In genomic region chr3:160003520-160004128, GRCh38 we compare ENCODE assay signal across 8 cellular contexts. TPM values are rescaled to one million over a fixed set of nuclear protein-coding genes. Genes with fewer than 3 reads are reported as not detected.
DNase-seq lines count a peak whose midpoint lies in the region; ATAC-seq and TF ChIP-seq lines count a peak whose summit lies in the region.

No MANE protein-coding gene starts in this region.

- H3K27me3 ChIP-seq in ACC112 (ENCODE audit: insufficient read depth, low read length): no peaks in the 10 kb centered on the region
- no peaks in the 10 kb centered on the region for H3K27me3 ChIP-seq in H9 (ENCODE audit: insufficient read depth, low read length)
- H3K27me3 ChIP-seq in Karpas-422 (ENCODE audit: low read length): no peaks in the 10 kb centered on the region
- no peaks in the 10 kb centered on the region for H3K27me3 ChIP-seq in lower lobe of right lung (ENCODE audit: low read depth)

- ATAC-seq in lower lobe of right lung: peak; percentile 85 to 87

- H3K14ac ChIP-seq in H9 (ENCODE audit: insufficient read depth, low read length): no peak overlapping the region

- H2BK120ac ChIP-seq in H9 (ENCODE audit: low read depth, low read length, poor library complexity, severe bottlenecking): no peak overlapping the region

- no peaks in the 10 kb centered on the region for H3K9me3 ChIP-seq in H9 (ENCODE audit: control insufficient read depth, low read depth, low read length)
- no peaks in the 10 kb centered on the region for H3K9me3 ChIP-seq in Karpas-422 (ENCODE audit: low read length)
- no peaks in the 10 kb centered on the region for H3K9me3 ChIP-seq in lower lobe of right lung

- no peaks in the 10 kb centered on the region for H3K27me3 Mint-ChIP-seq in H9 (ENCODE audit: low read depth)
- H3K27me3 Mint-ChIP-seq in type B pancreatic cell: no peaks in the 10 kb centered on the region

- H4K8ac ChIP-seq in H9 (replicated peaks; ENCODE audit: insufficient read length, low read depth, low read length): no peak overlapping the region

- H3K9me2 ChIP-seq in Karpas-422 (replicated peaks; ENCODE audit: insufficient read depth, low read length): no peaks in the 10 kb centered on the region

- DNase-seq in GM12865 (ENCODE audit: low read depth): peak; percentile 83
- DNase-seq in H9: peak; percentile 82
- DNase-seq in Karpas-422: peak; percentile 83
- DNase-seq in SK-MEL-5 (ENCODE audit: low read depth, low spot score): peak; percentile 80
- DNase-seq in cerebellar cortex (ENCODE audit: low spot score): peak; percentile 62
- DNase-seq in lower lobe of right lung: peak; percentile 70
- DNase-seq in type B pancreatic cell (ENCODE audit: extremely low spot score, unreplicated experiment): no peak

- TF ChIP-seq CTCF in GM12865 (IDR thresholded peaks at IDR 0.05; ENCODE audit: insufficient read depth, low read depth, low read length, missing control alignments) (peak; percentile 72), H9 (conservative IDR thresholded peaks at IDR 0.05) (peak; percentile 79), lower lobe of right lung (IDR thresholded peaks at IDR 0.05) (peak; percentile 63), type B pancreatic cell (conservative IDR thresholded peaks at IDR 0.05) (peak; percentile 64)

- no peak overlapping the region for H3T11ph ChIP-seq in H9 (ENCODE audit: low read length)

- H3K9me3 Mint-ChIP-seq in H9 (no peaks in the 10 kb centered on the region), type B pancreatic cell (no peaks in the 10 kb centered on the region)

- no peaks in the 10 kb centered on the region for H3K36me3 Mint-ChIP-seq in H9 (ENCODE audit: insufficient read depth in 1 of 3, low read depth in 3 of 3)
- no peaks in the 10 kb centered on the region for H3K36me3 Mint-ChIP-seq in type B pancreatic cell

- H3K79me2 ChIP-seq in ACC112 (ENCODE audit: control insufficient read depth, insufficient read depth, low read length, unreplicated experiment): no peaks in the 10 kb centered on the region
- H3K79me2 ChIP-seq in H9 (ENCODE audit: insufficient read depth, low read length): no peaks in the 10 kb centered on the region
- no peaks in the 10 kb centered on the region for H3K79me2 ChIP-seq in Karpas-422 (ENCODE audit: low read length)

- no peak overlapping the region for H2BK5ac ChIP-seq in H9 (ENCODE audit: insufficient read length, low read length)

- no peak overlapping the region for H3K23ac ChIP-seq in H9 (ENCODE audit: insufficient read length, low read depth, low read length)

- no peak overlapping the region for H3K18ac ChIP-seq in H9 (ENCODE audit: insufficient read length, low read depth, low read length)

- no peaks in the 10 kb centered on the region for H3K79me1 ChIP-seq in H9 (ENCODE audit: insufficient read depth, low read depth, low read length, poor library complexity, severe bottlenecking)

- peaks cover 3% of the 10 kb centered on the region for H3K23me2 ChIP-seq in H9 (ENCODE audit: insufficient read length, low read depth, low read length, poor library complexity, severe bottlenecking)

- intact Hi-C loops in lower lobe of right lung (cut with DNase I): loop anchor here (5.0 kb wide), 1 partner anchor 116 kb away; no protein-coding TSS in a partner anchor

- H3K4me1 ChIP-seq in ACC112 (ENCODE audit: control insufficient read depth, insufficient read depth, low read length, unreplicated experiment): peaks cover 14% of the 10 kb centered on the region
- H3K4me1 ChIP-seq in H9 (ENCODE audit: insufficient read depth, low read length): no peaks in the 10 kb centered on the region
- no peaks in the 10 kb centered on the region for H3K4me1 ChIP-seq in Karpas-422 (ENCODE audit: low read length)
- no peaks in the 10 kb centered on the region for H3K4me1 ChIP-seq in lower lobe of right lung

- H3K36me3 ChIP-seq in ACC112 (ENCODE audit: insufficient read depth, low read length): no peaks in the 10 kb centered on the region
- H3K36me3 ChIP-seq in Karpas-422 (ENCODE audit: insufficient read depth, low read length): no peaks in the 10 kb centered on the region
- H3K36me3 ChIP-seq in lower lobe of right lung: no peaks in the 10 kb centered on the region

- H3K4ac ChIP-seq in H9 (ENCODE audit: low read depth, low read length): no peak overlapping the region

- WGBS in H9 (ENCODE audit: extremely low coverage, insufficient read length, low lambda C conversion rate): no CpG with 5 or more reads among the region's 2 CpGs

- no peak overlapping the region for H2AK5ac ChIP-seq in H9 (ENCODE audit: insufficient read length, low read length)

- H3K56ac ChIP-seq in H9 (ENCODE audit: insufficient read length, low read depth, low read length): no peak overlapping the region

- H3K4me3 Mint-ChIP-seq in H9: no peak overlapping the region
- no peak overlapping the region for H3K4me3 Mint-ChIP-seq in type B pancreatic cell

- H4K91ac ChIP-seq in H9 (ENCODE audit: insufficient read length, low read depth, low read length): no peak overlapping the region

- no peak overlapping the region for H3K9ac ChIP-seq in H9 (ENCODE audit: extremely low read depth, insufficient read length, low read length)
- no peak overlapping the region for H3K9ac ChIP-seq in Karpas-422 (ENCODE audit: low read length)

- H4K5ac ChIP-seq in H9 (ENCODE audit: insufficient read length, low read depth, low read length): no peak overlapping the region

- H2AFZ ChIP-seq in ACC112 (ENCODE audit: low read length, unreplicated experiment) (peak overlapping the region; percentile 50), H9 (ENCODE audit: low read length) (no peak overlapping the region), Karpas-422 (ENCODE audit: low read length) (no peak overlapping the region)

- in situ Hi-C loops in SK-MEL-5 (cut with HindIII; ENCODE audit: low pct_unique_long_range_greater_than_20kb, low sequenced_read_pairs): no loop called here

- peaks cover 7 to 25% of the 10 kb centered on the region in 2 experiments for H3K4me1 Mint-ChIP-seq in H9
- H3K4me1 Mint-ChIP-seq in type B pancreatic cell (ENCODE audit: unreplicated experiment): peaks cover 6% of the 10 kb centered on the region

- H3K4me2 ChIP-seq in H9 (ENCODE audit: insufficient read depth, insufficient read length, low read length) (no peak overlapping the region), Karpas-422 (ENCODE audit: low read depth, low read length, poor library complexity, severe bottlenecking) (no peak overlapping the region)

- H3K27ac Mint-ChIP-seq in H9 (no peak overlapping the region), type B pancreatic cell (no peak overlapping the region)

- no peak overlapping the region for H2BK15ac ChIP-seq in H9 (ENCODE audit: low read depth, low read length)

- H3K4me3 ChIP-seq in ACC112 (ENCODE audit: low read depth, low read length): no peak overlapping the region
- H3K4me3 ChIP-seq in GM12865 (ENCODE audit: low read depth, low read length): no peak overlapping the region
- no peak overlapping the region for H3K4me3 ChIP-seq in Karpas-422 (ENCODE audit: low read length)
- no peak overlapping the region for H3K4me3 ChIP-seq in lower lobe of right lung

- no peak overlapping the region for H3K27ac ChIP-seq in ACC112 (ENCODE audit: low read depth, low read length)
- no peak overlapping the region for H3K27ac ChIP-seq in H9 (ENCODE audit: insufficient read length, low read depth, low read length)
- H3K27ac ChIP-seq in Karpas-422 (ENCODE audit: low read length): no peak overlapping the region
- no peak overlapping the region for H3K27ac ChIP-seq in lower lobe of right lung

- H2BK20ac ChIP-seq in H9 (ENCODE audit: low read depth, low read length, poor library complexity, severe bottlenecking): no peak overlapping the region

- no peak overlapping the region for H2BK12ac ChIP-seq in H9 (ENCODE audit: insufficient read length, low read depth, low read length)

- H4K20me1 ChIP-seq in H9 (ENCODE audit: control insufficient read depth, insufficient read depth, insufficient read length) (no peaks in the 10 kb centered on the region), Karpas-422 (ENCODE audit: insufficient read depth, low read depth, low read length) (no peaks in the 10 kb centered on the region)

RNA-seq across cellular contexts. Expression of gene IL12A, which starts 15.0 kb away (rescaled TPM):
- total RNA-seq in H9 (2021): 0.35 and 0.50 TPM in 2 replicates
- total RNA-seq in Karpas-422 (2014; rRNA removed; shearing (Covaris generic); ENCODE audit: low replicate concordance): 0.78 and 0.83 TPM in 2 replicates
- total RNA-seq in SK-MEL-5 (2014; rRNA removed; shearing (Covaris generic)): 0.59 and 2.0 TPM in 2 replicates
- polyA plus RNA-seq in SK-MEL-5 (2015; cell fraction: cytosol; rRNA removed): 0.89 and 2.2 TPM in 2 replicates
- polyA plus RNA-seq in SK-MEL-5 (2015; cell fraction: nucleus; rRNA removed): 1.9 and 4.8 TPM in 2 replicates
- total RNA-seq in lower lobe of right lung: 2.9 TPM
- 0.31 and 0.34 TPM in 2 replicates for total RNA-seq in type B pancreatic cell (ENCODE audit: low replicate concordance)
